11 cellular contexts compared by ENCODE assay signal in the genomic region with DNA sequence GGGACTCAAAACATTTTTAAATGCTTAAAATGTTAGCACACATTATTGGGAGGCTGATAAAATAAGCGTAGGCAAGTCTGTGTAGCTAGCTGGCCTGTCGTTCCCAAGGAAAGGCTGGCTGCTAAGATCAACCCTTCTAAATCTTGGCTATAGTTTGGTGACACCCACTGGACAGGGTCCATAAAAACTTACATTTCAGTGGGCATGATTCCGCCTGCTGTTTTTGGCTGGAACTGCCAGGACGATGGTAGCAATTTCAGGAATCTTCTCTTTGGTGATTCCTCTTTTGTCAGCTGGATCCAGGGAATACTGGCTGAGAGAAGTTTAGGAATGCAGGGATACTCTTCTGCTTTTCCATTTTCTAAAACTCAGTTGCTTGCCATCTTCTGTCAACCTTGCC.
A peak's percentile ranks its signal among the peaks of the same experiment; 100 is the strongest.
DNase-seq lines count a peak whose midpoint lies in the region; FAIRE-seq and TF ChIP-seq lines count a peak whose summit lies in the region.
"Had no signal": no experiment of that assay in that cellular context is flagged by ENCODE, and none has a peak within 500 bp of the region (broad histone marks: within the 10 kb centered on the region; RNA-seq: fewer than 3 reads in every experiment).

No MANE protein-coding gene starts in this region.

- no peaks in the 10 kb centered on the region for H3K27me3 Mint-ChIP-seq in brain

- DNase-seq in COR-L47 (lab: John Stamatoyannopoulos, UW): peak; percentile 38
- DNase-seq in HTR-8/SVneo (ENCODE audit: insufficient read length, low spot score): peak; percentile 1
- peak; percentile 9 for DNase-seq in kidney glomerular epithelial cell (lab: John Stamatoyannopoulos, UW)
- no peak for DNase-seq in activated naive CD4-positive, alpha-beta T cell (lab: John Stamatoyannopoulos, UW)
- no peak for DNase-seq in OCI-M2 (lab: John Stamatoyannopoulos, UW; ENCODE audit: unreplicated experiment)
- no peak for DNase-seq in stimulated activated CD4-positive, alpha-beta T cell treated with anti-CD3 and anti-CD28 coated beads, Interleukin-15, amount 100 ng/mL, for 24 hours
- no peak for DNase-seq in GOT3 (lab: John Stamatoyannopoulos, UW)
- DNase-seq: body of pancreas; stimulated activated CD4-positive, alpha-beta T cell treated with anti-CD3 and anti-CD28 coated beads, Interleukin-4, amount 100 ng/mL, for 4 hours had no signal

- peaks cover 26% of the 10 kb centered on the region for H3K4me1 Mint-ChIP-seq in brain

- TF ChIP-seq CTCF in brain (conservative IDR thresholded peaks at IDR 0.05): peak; percentile 57 to 64

- H3K9me3 Mint-ChIP-seq in brain: no peaks in the 10 kb centered on the region

- no peaks in the 10 kb centered on the region for H3K36me3 Mint-ChIP-seq in brain

- no peak overlapping the region for H3K4me3 Mint-ChIP-seq in brain

- H3K27ac Mint-ChIP-seq in brain: peak overlapping the region in 1 of 5 experiments; percentile 22

- no peak for FAIRE-seq in HTR-8/SVneo (lab: Jason Lieb, UNC)
- FAIRE-seq: G401.6 had no signal

Comparison
In these comparisons a context has a peak if more than half of its experiments do, and no peak if none do; other contexts are left out.
1. DNase-seq: peak in COR-L47 (single experiment), HTR-8/SVneo (single experiment) and kidney glomerular epithelial cell (single experiment); none in activated naive CD4-positive, alpha-beta T cell (0 of 4), OCI-M2 (single experiment), stimulated activated CD4-positive, alpha-beta T cell treated with anti-CD3 and anti-CD28 coated beads, Interleukin-15, amount 100 ng/mL, for 24 hours (single experiment) and GOT3 (single experiment).